In genomic region chr9:306907-307306, GRCh38 we compare ENCODE assay signal across 8 cellular contexts.
DNase-seq lines count a peak whose midpoint lies in the region; ATAC-seq and TF ChIP-seq lines count a peak whose summit lies in the region.

No MANE protein-coding gene starts in this region.

- TF ChIP-seq CTCF in activated B cell treated with CpG ODN at 0.5 μM for 24 hours (IDR thresholded peaks at IDR 0.05) (no peak), epithelial cell of proximal tubule (conservative IDR thresholded peaks at IDR 0.05; ENCODE audit: low read depth, low read length) (peak; percentile 64), brain microvascular endothelial cell (IDR thresholded peaks at IDR 0.05; ENCODE audit: low read depth, low read length, missing control alignments) (no peak), progenitor cell of endocrine pancreas (IDR thresholded peaks at IDR 0.05; ENCODE audit: unreplicated experiment) (no peak)

- H3K27ac ChIP-seq in brain microvascular endothelial cell, result no peak overlapping the region

- CTCF ChIA-PET in activated B cell treated with CpG ODN at 0.5 μM for 24 hours (lab: Charles Lee), result interaction anchor here (2.2 kb wide), 1 partner anchor 92 kb away, joined by 8 read pairs; the partner anchor contains the start of gene DOCK8

- peak overlapping the region; percentile 46 for H3K27ac Mint-ChIP-seq in activated B cell treated with CpG ODN at 0.5 μM for 24 hours
- H3K27ac Mint-ChIP-seq in stimulated activated effector memory CD8-positive, alpha-beta T cell treated with anti-CD3 and anti-CD28 coated beads, Interleukin-12 subunit alpha, Interleukin-12 subunit beta, amount 100 ng/mL, for 72 hours, result peak overlapping the region; percentile 45
- H3K27ac Mint-ChIP-seq in progenitor cell of endocrine pancreas, result no peak overlapping the region

- intact Hi-C loops in activated B cell treated with CpG ODN at 0.5 μM for 24 hours (cut with micrococcal nuclease), result loop anchor here (2.0 kb wide), 2 partner anchors 92 to 130 kb away; partner anchors contain the start of gene DOCK8

- in situ Hi-C loops in brain microvascular endothelial cell (cut with HindIII; ENCODE audit: low pct_ligation_motif_present, low sequenced_read_pairs), result no loop called here

- H3K4me1 Mint-ChIP-seq in activated B cell treated with CpG ODN at 0.5 μM for 24 hours, result no peaks in the 10 kb centered on the region
- H3K4me1 Mint-ChIP-seq in stimulated activated effector memory CD8-positive, alpha-beta T cell treated with anti-CD3 and anti-CD28 coated beads, Interleukin-12 subunit alpha, Interleukin-12 subunit beta, amount 100 ng/mL, for 72 hours, result peaks cover 12% of the 10 kb centered on the region
- peaks cover 6% of the 10 kb centered on the region for H3K4me1 Mint-ChIP-seq in progenitor cell of endocrine pancreas (ENCODE audit: low read depth)

- DNase-seq in DMS 273 (lab: John Stamatoyannopoulos, UW; ENCODE audit: unreplicated experiment) (peak; percentile 17), DMS 273 treated with DMSO at 0.1 percent for 48 hours (lab: John Stamatoyannopoulos, UW) (no peak), activated B cell treated with CpG ODN at 0.5 μM for 24 hours (no peak), epithelial cell of proximal tubule (ENCODE audit: low read depth) (no peak), brain microvascular endothelial cell (no peak), progenitor cell of endocrine pancreas (ENCODE audit: low spot score, unreplicated experiment) (no peak)
- peak in 1 of 2 donors; percentile 61 for DNase-seq in stimulated activated effector memory CD8-positive, alpha-beta T cell treated with anti-CD3 and anti-CD28 coated beads, Interleukin-12 subunit alpha, Interleukin-12 subunit beta, amount 100 ng/mL, for 72 hours (ENCODE audit: low spot score in 2 of 2)

- H3K36me3 ChIP-seq in brain microvascular endothelial cell (replicated peaks), result no peaks in the 10 kb centered on the region

- peak; percentile 74 for ATAC-seq in activated B cell treated with CpG ODN at 0.5 μM for 24 hours (ENCODE audit: low read depth)
- ATAC-seq in stimulated activated effector memory CD8-positive, alpha-beta T cell treated with anti-CD3 and anti-CD28 coated beads, Interleukin-12 subunit alpha, Interleukin-12 subunit beta, amount 100 ng/mL, for 72 hours, result peak; percentile 79
- ATAC-seq in GM19035 (IDR thresholded peaks at IDR 0.05; ENCODE audit: unreplicated experiment), result no peak

- H3K9me3 Mint-ChIP-seq in activated B cell treated with CpG ODN at 0.5 μM for 24 hours (no peaks in the 10 kb centered on the region), progenitor cell of endocrine pancreas (ENCODE audit: low read depth) (no peaks in the 10 kb centered on the region)
- no peaks in the 10 kb centered on the region for H3K9me3 Mint-ChIP-seq in stimulated activated effector memory CD8-positive, alpha-beta T cell treated with anti-CD3 and anti-CD28 coated beads, Interleukin-12 subunit alpha, Interleukin-12 subunit beta, amount 100 ng/mL, for 72 hours

- H3K27me3 ChIP-seq in brain microvascular endothelial cell (replicated peaks), result no peaks in the 10 kb centered on the region

- no peak overlapping the region for H3K4me3 Mint-ChIP-seq in activated B cell treated with CpG ODN at 0.5 μM for 24 hours
- no peak overlapping the region for H3K4me3 Mint-ChIP-seq in stimulated activated effector memory CD8-positive, alpha-beta T cell treated with anti-CD3 and anti-CD28 coated beads, Interleukin-12 subunit alpha, Interleukin-12 subunit beta, amount 100 ng/mL, for 72 hours
- no peak overlapping the region for H3K4me3 Mint-ChIP-seq in progenitor cell of endocrine pancreas (ENCODE audit: low read depth)

- H3K27me3 Mint-ChIP-seq in activated B cell treated with CpG ODN at 0.5 μM for 24 hours (no peaks in the 10 kb centered on the region), progenitor cell of endocrine pancreas (no peaks in the 10 kb centered on the region)

- H3K36me3 Mint-ChIP-seq in activated B cell treated with CpG ODN at 0.5 μM for 24 hours (ENCODE audit: low read depth) (peaks cover 81% of the 10 kb centered on the region), progenitor cell of endocrine pancreas (ENCODE audit: insufficient read depth) (no peaks in the 10 kb centered on the region)
- peaks cover 97% of the 10 kb centered on the region for H3K36me3 Mint-ChIP-seq in stimulated activated effector memory CD8-positive, alpha-beta T cell treated with anti-CD3 and anti-CD28 coated beads, Interleukin-12 subunit alpha, Interleukin-12 subunit beta, amount 100 ng/mL, for 72 hours

- H3K4me3 ChIP-seq in epithelial cell of proximal tubule (ENCODE audit: low read depth, low read length) (no peak overlapping the region), brain microvascular endothelial cell (ENCODE audit: low read depth, low read length) (no peak overlapping the region)

- POLR2A ChIA-PET in activated B cell treated with CpG ODN at 0.5 μM for 24 hours (lab: Charles Lee), result no interaction called here
